ENCODE assay signal across 14 cellular contexts in genomic region chr16:2087426-2088191, GRCh38.
"Had no signal": no experiment of that assay in that cellular context is flagged by ENCODE, and none has a peak within 500 bp of the region (broad histone marks: within the 10 kb centered on the region; RNA-seq: fewer than 3 reads in every experiment).

No MANE protein-coding gene starts in this region.

- H3K9me3 ChIP-seq: lower lobe of right lung had no signal

- DNase-seq: activated CD4-positive, alpha-beta memory T cell treated with anti-CD3 and anti-CD28 coated beads, Interleukin-2, amount 10 ng/mL, durations not matched to agents 7 days and 5 days; activated CD4-positive, alpha-beta T cell treated with anti-CD3 and anti-CD28 coated beads for 48 hours; activated CD4-positive, CD25-positive, alpha-beta regulatory T cell; activated CD8-positive, alpha-beta memory T cell treated with anti-CD3 and anti-CD28 coated beads, Interleukin-2, amount 10 ng/mL, durations not matched to agents 7 days and 5 days; activated naive CD4-positive, alpha-beta T cell; central memory CD4-positive, alpha-beta T cell; foreskin keratinocyte; hippocampal formation; left cardiac atrium; lower lobe of right lung; stimulated activated CD4-positive, alpha-beta T cell treated with anti-CD3 and anti-CD28 coated beads, Interleukin-2, amount 100 ng/mL, for 24 hours; stimulated activated naive CD8-positive, alpha-beta T cell treated with anti-CD3 and anti-CD28 coated beads, Interleukin-15, amount 100 ng/mL, for 72 hours had no signal

- ATAC-seq: activated CD8-positive, alpha-beta memory T cell treated with anti-CD3 and anti-CD28 coated beads, Interleukin-2, amount 10 ng/mL, durations not matched to agents 7 days and 5 days; foreskin keratinocyte; left cardiac atrium; lower lobe of right lung; natural killer cell treated with Interleukin-12 subunit alpha and Interleukin-12 subunit beta and Interleukin-15 and Interleukin-18, amount 100 ng/mL, for 72 hours; stimulated activated naive CD8-positive, alpha-beta T cell treated with anti-CD3 and anti-CD28 coated beads, Interleukin-15, amount 100 ng/mL, for 72 hours had no signal

- H3K27me3 ChIP-seq: foreskin keratinocyte had no signal

- H3K4me1 ChIP-seq: foreskin keratinocyte had no signal

- H3K27ac ChIP-seq: coronary artery, foreskin keratinocyte, lower lobe of right lung had no signal

- H3K4me3 ChIP-seq: coronary artery, lower lobe of right lung had no signal
